Comparison of ENCODE assay signal across 2 cellular contexts in the genomic region with DNA sequence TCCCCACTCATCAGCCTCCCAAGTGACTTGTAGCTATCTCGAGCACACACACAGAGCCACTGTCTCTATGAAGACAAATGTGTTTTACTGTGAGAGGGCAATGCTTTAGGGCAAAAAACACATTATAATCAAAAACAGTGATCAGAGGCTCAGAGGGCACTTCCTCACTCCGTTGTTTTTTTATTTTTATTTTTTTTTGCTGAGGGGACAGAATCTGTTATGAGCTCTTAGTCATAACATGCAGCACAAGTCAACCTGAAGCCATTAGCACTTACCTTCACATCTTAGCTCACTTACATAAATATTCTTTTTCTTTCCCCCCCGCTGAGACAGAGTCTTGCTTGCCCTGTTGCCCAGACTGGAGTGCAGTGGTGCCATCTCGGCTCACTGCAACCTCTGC.
TF ChIP-seq lines count a peak whose summit lies in the region.

No MANE protein-coding gene starts in this region.

TF ChIP-seq in HepG2, 621 proteins besides CTCF, POLR2A, EP300 and RAD21 (continued from another document):
- TF ChIP-seq MAFK (conservative IDR thresholded peaks at IDR 0.05 in 1 of 2, IDR thresholded peaks at IDR 0.05 in 1 of 2; ENCODE audit: low read length in 2 of 2) (peak; percentile 49 to 71; a peak in 3 of 4 replicates), MAFF (IDR thresholded peaks at IDR 0.05; ENCODE audit: low read depth, low read length) (peak; percentile 60; the same call in 1 of the 2 replicates)
TF ChIP-seq in HepG2: peak in this region for 2.

TF ChIP-seq in K562, 482 proteins besides CTCF, POLR2A, EP300 and RAD21:
- TF ChIP-seq, protein P1, sequence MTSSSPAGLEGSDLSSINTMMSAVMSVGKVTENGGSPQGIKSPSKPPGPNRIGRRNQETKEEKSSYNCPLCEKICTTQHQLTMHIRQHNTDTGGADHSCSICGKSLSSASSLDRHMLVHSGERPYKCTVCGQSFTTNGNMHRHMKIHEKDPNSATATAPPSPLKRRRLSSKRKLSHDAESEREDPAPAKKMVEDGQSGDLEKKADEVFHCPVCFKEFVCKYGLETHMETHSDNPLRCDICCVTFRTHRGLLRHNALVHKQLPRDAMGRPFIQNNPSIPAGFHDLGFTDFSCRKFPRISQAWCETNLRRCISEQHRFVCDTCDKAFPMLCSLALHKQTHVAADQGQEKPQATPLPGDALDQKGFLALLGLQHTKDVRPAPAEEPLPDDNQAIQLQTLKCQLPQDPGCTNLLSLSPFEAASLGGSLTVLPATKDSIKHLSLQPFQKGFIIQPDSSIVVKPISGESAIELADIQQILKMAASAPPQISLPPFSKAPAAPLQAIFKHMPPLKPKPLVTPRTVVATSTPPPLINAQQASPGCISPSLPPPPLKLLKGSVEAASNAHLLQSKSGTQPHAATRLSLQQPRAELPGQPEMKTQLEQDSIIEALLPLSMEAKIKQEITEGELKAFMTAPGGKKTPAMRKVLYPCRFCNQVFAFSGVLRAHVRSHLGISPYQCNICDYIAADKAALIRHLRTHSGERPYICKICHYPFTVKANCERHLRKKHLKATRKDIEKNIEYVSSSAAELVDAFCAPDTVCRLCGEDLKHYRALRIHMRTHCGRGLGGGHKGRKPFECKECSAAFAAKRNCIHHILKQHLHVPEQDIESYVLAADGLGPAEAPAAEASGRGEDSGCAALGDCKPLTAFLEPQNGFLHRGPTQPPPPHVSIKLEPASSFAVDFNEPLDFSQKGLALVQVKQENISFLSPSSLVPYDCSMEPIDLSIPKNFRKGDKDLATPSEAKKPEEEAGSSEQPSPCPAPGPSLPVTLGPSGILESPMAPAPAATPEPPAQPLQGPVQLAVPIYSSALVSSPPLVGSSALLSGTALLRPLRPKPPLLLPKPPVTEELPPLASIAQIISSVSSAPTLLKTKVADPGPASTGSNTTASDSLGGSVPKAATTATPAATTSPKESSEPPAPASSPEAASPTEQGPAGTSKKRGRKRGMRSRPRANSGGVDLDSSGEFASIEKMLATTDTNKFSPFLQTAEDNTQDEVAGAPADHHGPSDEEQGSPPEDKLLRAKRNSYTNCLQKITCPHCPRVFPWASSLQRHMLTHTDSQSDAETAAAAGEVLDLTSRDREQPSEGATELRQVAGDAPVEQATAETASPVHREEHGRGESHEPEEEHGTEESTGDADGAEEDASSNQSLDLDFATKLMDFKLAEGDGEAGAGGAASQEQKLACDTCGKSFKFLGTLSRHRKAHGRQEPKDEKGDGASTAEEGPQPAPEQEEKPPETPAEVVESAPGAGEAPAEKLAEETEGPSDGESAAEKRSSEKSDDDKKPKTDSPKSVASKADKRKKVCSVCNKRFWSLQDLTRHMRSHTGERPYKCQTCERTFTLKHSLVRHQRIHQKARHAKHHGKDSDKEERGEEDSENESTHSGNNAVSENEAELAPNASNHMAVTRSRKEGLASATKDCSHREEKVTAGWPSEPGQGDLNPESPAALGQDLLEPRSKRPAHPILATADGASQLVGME (CRISPR knock-in tag; IDR thresholded peaks at IDR 0.05) = no peak
- peak; percentile 62; the same call in 1 of the 2 replicates for TF ChIP-seq C11orf30 (IDR thresholded peaks at IDR 0.05; ENCODE audit: low read depth)
- peak; percentile 74 for TF ChIP-seq ZNF316 (IDR thresholded peaks at IDR 0.05)
- TF ChIP-seq NR4A1 (CRISPR knock-in tag; IDR thresholded peaks at IDR 0.05) = no peak
- TF ChIP-seq NR4A1 (tag; IDR thresholded peaks at IDR 0.05) = no peak
- peak; percentile 32; the same call in 1 of the 2 replicates for TF ChIP-seq MAFF (IDR thresholded peaks at IDR 0.05; ENCODE audit: low read length)
TF ChIP-seq in K562: peak in this region for 3.
